In genomic region chrX:45768666-45769065, GRCh38 we compare ENCODE assay signal across 10 cellular contexts.
DNase-seq lines count a peak whose midpoint lies in the region; ATAC-seq, FAIRE-seq and TF ChIP-seq lines count a peak whose summit lies in the region.
"Had no signal": no experiment of that assay in that cellular context is flagged by ENCODE, and none has a peak within 500 bp of the region (broad histone marks: within the 10 kb centered on the region; RNA-seq: fewer than 3 reads in every experiment).

No MANE protein-coding gene starts in this region.

- WGBS in K562 (ENCODE audit: insufficient coverage, low coverage, missing lambda C conversion rate), result 0% methylated on average over 2 of the region's 2 CpGs

- H3K4me3 ChIP-seq in left ventricle myocardium inferior (peak overlapping the region; percentile 61), K562 (peak overlapping the region; percentile 39), vagina (peak overlapping the region; percentile 43 to 45)

- no peak for DNase-seq in left ventricle myocardium inferior
- no peak for DNase-seq in left cardiac atrium
- DNase-seq in K562 (ENCODE audit: extremely low read depth in 1 of 4, low spot score in 3 of 4), result no peak
- DNase-seq in mesothelial cell of epicardium (ENCODE audit: low spot score in 2 of 2, unreplicated experiment in 2 of 2), result no peak
- no peak for DNase-seq in vagina (ENCODE audit: extremely low spot score in 2 of 2)
- DNase-seq in NCI-H1417 (lab: John Stamatoyannopoulos, UW), result no peak
- no peak for DNase-seq in head of caudate nucleus
- DNase-seq in MV-4-11 (lab: John Stamatoyannopoulos, UW), result no peak
- DNase-seq: NCI-H1930, substantia nigra had no signal

- ATAC-seq in left cardiac atrium, result no peak
- no peak for ATAC-seq in K562

- POLR2A ChIA-PET in K562 (lab: Yijun Ruan, JAX), result no interaction called here

- no peaks in the 10 kb centered on the region for H3K27me3 ChIP-seq in left ventricle myocardium inferior (ENCODE audit: low read depth)
- no peaks in the 10 kb centered on the region for H3K27me3 ChIP-seq in K562 (ENCODE audit: control insufficient read depth in 2 of 2, insufficient read depth in 2 of 2, low read length in 2 of 2)
- H3K27me3 ChIP-seq in vagina, result no peaks in the 10 kb centered on the region

- intact Hi-C loops in left ventricle myocardium inferior (cut with micrococcal nuclease) (no loop called here), left cardiac atrium (cut with DNase I) (no loop called here), K562 (cut with micrococcal nuclease) (no loop called here), vagina (cut with DNase I) (no loop called here), head of caudate nucleus (cut with DNase I) (no loop called here)

- no peaks in the 10 kb centered on the region for H3K27me3 Mint-ChIP-seq in mesothelial cell of epicardium (ENCODE audit: low read depth)

- H3K4me1 Mint-ChIP-seq in mesothelial cell of epicardium, result peaks cover 58% of the 10 kb centered on the region

- no peak overlapping the region for H2AFZ ChIP-seq in K562 (ENCODE audit: low read depth, low read length)

- peaks cover 26% of the 10 kb centered on the region for H3K79me2 ChIP-seq in K562 (ENCODE audit: control insufficient read depth, insufficient read depth, low read length)

- H3K27ac ChIP-seq in left ventricle myocardium inferior (replicated peaks), result peak overlapping the region; percentile 77
- H3K27ac ChIP-seq in K562 (ENCODE audit: extremely low read depth, low read depth, low read length), result no peak overlapping the region
- peak overlapping the region; percentile 79 for H3K27ac ChIP-seq in vagina

- CTCF ChIA-PET in K562 (lab: Yijun Ruan, JAX; ENCODE audit: low intra/inter-chr PET ratio), result no interaction called here

- TF ChIP-seq CTCF in left ventricle myocardium inferior (IDR thresholded peaks at IDR 0.05; ENCODE audit: borderline replicate concordance), result no peak
- TF ChIP-seq CTCF in K562 (IDR thresholded peaks at IDR 0.05 in 2 of 3, conservative IDR thresholded peaks at IDR 0.05 in 1 of 3; ENCODE audit: insufficient read depth in 2 of 3, low read depth in 1 of 3, low read length in 3 of 3), result no peak
- no peak for TF ChIP-seq CTCF in mesothelial cell of epicardium (IDR thresholded peaks at IDR 0.05; ENCODE audit: unreplicated experiment)
- no peak for TF ChIP-seq CTCF in vagina (IDR thresholded peaks at IDR 0.05)

- H3K9ac ChIP-seq in K562 (ENCODE audit: insufficient read depth in 1 of 2, low read depth in 2 of 2, low read length in 2 of 2), result peak overlapping the region in 1 of 2 experiments; percentile 34; a peak in 1 of 4 replicates

- H3K9me3 Mint-ChIP-seq in mesothelial cell of epicardium, result peaks cover 6% of the 10 kb centered on the region

- no peak overlapping the region for H3K27ac Mint-ChIP-seq in mesothelial cell of epicardium

- TF ChIP-seq EP300 in K562 (IDR thresholded peaks at IDR 0.05; ENCODE audit: low read length), result no peak

- H4K20me1 ChIP-seq in K562 (replicated peaks; ENCODE audit: control insufficient read depth, insufficient read depth, low read length), result no peaks in the 10 kb centered on the region

- peak overlapping the region; percentile 65 for H3K4me2 ChIP-seq in K562 (ENCODE audit: insufficient read depth, low read length)

- in situ Hi-C loops in K562 (cut with MboI), result no loop called here

- peak overlapping the region; percentile 69 for H3K4me3 Mint-ChIP-seq in mesothelial cell of epicardium

- FAIRE-seq in K562 (lab: Jason Lieb, UNC), result no peak

- TF ChIP-seq POLR2A in K562 (conservative IDR thresholded peaks at IDR 0.05), result no peak
- no peak for TF ChIP-seq POLR2A in vagina (IDR thresholded peaks at IDR 0.05)

- no peaks in the 10 kb centered on the region for H3K36me3 ChIP-seq in left ventricle myocardium inferior
- no peaks in the 10 kb centered on the region for H3K36me3 ChIP-seq in K562 (ENCODE audit: control insufficient read depth, insufficient read depth, low read length)
- no peaks in the 10 kb centered on the region for H3K36me3 ChIP-seq in vagina

- H3K9me1 ChIP-seq in K562 (ENCODE audit: control insufficient read depth, insufficient read depth, low read length), result no peaks in the 10 kb centered on the region

- no TSS peak for BruUV-seq in K562 (replicated peaks; lab: Mats Ljungman, UMichigan)

- no peak for TF ChIP-seq RAD21 in K562 (CRISPR knock-in tag; conservative IDR thresholded peaks at IDR 0.05 in 1 of 2, IDR thresholded peaks at IDR 0.05 in 1 of 2)

- H3K9me3 ChIP-seq in left ventricle myocardium inferior (replicated peaks) (no peaks in the 10 kb centered on the region), K562 (replicated peaks; ENCODE audit: control insufficient read depth, insufficient read depth, low read depth, low read length) (no peaks in the 10 kb centered on the region), vagina (no peaks in the 10 kb centered on the region)

- H3K4me1 ChIP-seq in left ventricle myocardium inferior (peaks cover 11% of the 10 kb centered on the region), K562 (replicated peaks in 1 of 2; ENCODE audit: control insufficient read depth in 2 of 2, insufficient read depth in 2 of 2, low read length in 2 of 2) (no peaks in the 10 kb centered on the region; a peak in 2 of 5 replicates), vagina (peaks cover 7% of the 10 kb centered on the region)

- H3K36me3 Mint-ChIP-seq in mesothelial cell of epicardium, result no peaks in the 10 kb centered on the region

TF ChIP-seq in K562, 482 proteins besides CTCF, POLR2A, EP300 and RAD21:
- TF ChIP-seq ARID1B (IDR thresholded peaks at IDR 0.05) (no peak), KLF10 (CRISPR knock-in tag; IDR thresholded peaks at IDR 0.05) (no peak), NUFIP1 (IDR thresholded peaks at IDR 0.05; ENCODE audit: partially characterized antibody) (no peak), TGIF2 (CRISPR knock-in tag; IDR thresholded peaks at IDR 0.05) (no peak), HNRNPH1 (optimal IDR thresholded peaks at IDR 0.05; ENCODE audit: low read depth, low read length) (no peak), KAT2B (IDR thresholded peaks at IDR 0.05; ENCODE audit: low read depth, low read length) (no peak), SIRT6 (IDR thresholded peaks at IDR 0.05; ENCODE audit: low read depth, low read length) (no peak)
